19 cellular contexts compared by ENCODE assay signal in the genomic region with DNA sequence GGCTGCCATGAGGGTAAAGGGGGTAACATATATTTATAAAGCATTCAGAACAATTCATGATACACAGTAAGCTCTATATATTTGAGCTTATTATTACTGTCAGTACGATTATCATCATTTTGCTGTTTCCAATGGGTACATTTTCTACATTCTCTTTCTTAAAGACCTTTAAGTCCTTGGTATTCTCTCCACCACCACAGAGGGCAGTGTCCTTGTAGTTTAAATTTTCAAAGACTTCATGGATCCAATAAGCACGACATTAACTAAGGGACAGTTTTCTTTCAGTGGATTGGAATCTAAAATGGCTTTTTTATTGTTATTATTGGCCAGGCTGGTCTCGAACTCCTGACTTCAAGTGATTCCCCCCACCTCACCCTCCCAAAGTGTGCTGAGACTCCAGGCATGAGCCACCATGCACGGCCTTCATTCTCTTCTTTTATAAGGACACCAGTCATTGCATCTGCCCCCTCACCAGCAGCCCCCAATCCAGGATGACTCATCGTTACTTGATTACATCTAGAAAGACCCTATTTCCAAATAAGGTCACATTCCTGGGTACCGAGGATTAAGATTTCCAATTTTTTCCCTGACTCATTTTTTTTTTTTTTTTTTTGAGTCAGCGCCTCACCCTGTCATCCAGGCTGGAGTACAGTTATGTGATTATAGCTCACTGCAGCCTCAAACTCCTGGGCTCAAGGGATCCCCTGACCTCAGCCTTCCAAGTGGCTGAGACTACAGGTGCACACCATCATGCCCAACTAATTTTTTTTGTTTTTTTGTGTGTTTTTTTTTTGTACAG. TPM values are rescaled to one million over a fixed set of nuclear protein-coding genes. Genes with fewer than 3 reads are reported as not detected.
"Had no signal": no experiment of that assay in that cellular context is flagged by ENCODE, and none has a peak within 500 bp of the region (broad histone marks: within the 10 kb centered on the region; RNA-seq: fewer than 3 reads in every experiment).

No MANE protein-coding gene starts in this region.

RNA-seq across cellular contexts. Expression of gene FAM90A26, which starts 21.4 kb away (rescaled TPM):
- total RNA-seq: activated CD4-positive, alpha-beta memory T cell treated with anti-CD3 and anti-CD28 coated beads for 36 hours; activated CD4-positive, alpha-beta T cell treated with anti-CD3 and anti-CD28 coated beads for 36 hours; activated naive CD4-positive, alpha-beta T cell treated with anti-CD3 and anti-CD28 coated beads, Interleukin-2, amount 50 U/mL, for 72 hours; activated T-helper 1 cell treated with anti-CD3 and anti-CD28 coated beads, Interleukin-12 subunit alpha, Interleukin-12 subunit beta, Interleukin-2, Interleukin-4 antibody, amounts not matched to agents 30 ng/mL and 10 ng/mL and 1 ng/mL, durations not matched to agents 14 hours and 24 hours and 36 hours; adrenal gland; body of pancreas; hepatocyte; lower lobe of right lung; mesothelial cell of epicardium; natural killer cell treated with Interleukin-12 subunit alpha and Interleukin-12 subunit beta and Interleukin-15 and Interleukin-18, amount 100 ng/mL, for 72 hours; pancreas; pulmonary artery endothelial cell; sciatic nerve; stomach; T-helper 2 cell treated with Interferon-gamma antibody and Interleukin-4, amounts not matched to agents 100 ng/mL and 5 ng/mL, for 36 hours; temporal lobe; vagina; WTC11 had no signal
- polyA plus RNA-seq: adrenal gland, esophagus, hepatocyte, pancreas, stomach had no signal
